Comparison of ENCODE assay signal across 8 cellular contexts in the genomic region with DNA sequence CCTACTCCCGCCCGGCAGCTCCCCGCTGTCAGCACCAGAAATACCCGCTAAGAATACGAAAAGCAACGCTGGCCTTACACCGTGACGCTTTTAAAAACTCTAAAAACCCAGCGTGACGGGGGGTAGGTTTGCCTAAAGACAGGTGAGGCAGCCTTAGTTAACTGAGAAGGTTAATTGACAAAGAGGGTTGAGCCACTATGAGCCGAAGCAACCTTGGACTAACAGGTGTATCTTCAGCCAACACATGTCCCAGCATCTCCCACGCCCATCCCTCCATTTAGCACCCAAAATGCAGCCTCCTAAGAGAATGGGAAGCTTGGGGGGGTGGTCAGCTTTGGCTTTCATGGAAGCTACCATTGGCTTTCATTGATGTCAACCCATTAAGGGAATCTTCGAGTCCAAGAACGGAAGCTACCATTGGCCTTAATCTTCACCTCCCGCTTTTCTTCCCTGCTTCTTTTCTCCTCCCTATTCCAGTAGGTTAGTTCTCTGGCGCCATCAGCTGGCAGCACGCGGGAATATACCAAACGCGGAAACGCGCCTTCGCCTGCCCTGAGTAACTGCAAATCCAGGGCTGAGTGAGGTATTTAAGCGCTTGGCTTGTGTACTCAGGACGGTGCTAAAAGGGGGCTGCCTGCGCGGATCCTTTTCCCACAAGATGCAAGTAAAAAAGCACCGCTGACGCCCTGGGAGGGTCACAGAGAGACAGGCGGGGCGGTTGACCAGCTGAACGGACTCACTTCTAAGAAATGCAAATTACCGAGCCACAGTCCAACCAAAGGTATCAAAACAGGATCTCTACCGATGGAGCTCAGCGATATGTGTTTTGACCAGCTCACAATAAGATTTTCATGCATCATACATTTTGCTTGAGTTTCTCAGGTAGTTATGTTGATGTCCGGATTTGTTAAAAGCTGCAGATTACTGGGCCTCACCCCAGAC. TPM values are rescaled to one million over a fixed set of nuclear protein-coding genes. Genes with fewer than 3 reads are reported as not detected.
A peak's percentile ranks its signal among the peaks of the same experiment; 100 is the strongest.
DNase-seq lines count a peak whose midpoint lies in the region; ATAC-seq and TF ChIP-seq lines count a peak whose summit lies in the region.

No MANE protein-coding gene starts in this region.

- H3K27ac ChIP-seq in A673 (ENCODE audit: low read depth, low read length, poor library complexity, severe bottlenecking) (no peak overlapping the region), SK-N-MC (no peak overlapping the region), esophagus squamous epithelium (no peak overlapping the region)

- TF ChIP-seq CTCF in A673 (conservative IDR thresholded peaks at IDR 0.05; ENCODE audit: low read depth, low read length) (peak; percentile 79), GM12864 (IDR thresholded peaks at IDR 0.05; ENCODE audit: low read depth, low read length, missing control alignments) (peak; percentile 68), esophagus squamous epithelium (IDR thresholded peaks at IDR 0.05) (peak in 5 of 6 experiments; percentile 20 to 78 (median 58))

- ATAC-seq in HG03565 (IDR thresholded peaks at IDR 0.05; ENCODE audit: unreplicated experiment) (peak; percentile 54), HG03135 (IDR thresholded peaks at IDR 0.05; ENCODE audit: unreplicated experiment) (no peak)

- peaks cover 22% of the 10 kb centered on the region for H3K27me3 ChIP-seq in A673 (replicated peaks; ENCODE audit: insufficient read depth, low read depth, low read length, poor library complexity)
- H3K27me3 ChIP-seq in esophagus squamous epithelium = peaks cover 0 to 46% (median 0%) of the 10 kb centered on the region in 4 donors

- DNase-seq in A673 (ENCODE audit: low spot score) (peak; percentile 84), GM12864 (ENCODE audit: low read depth) (peak; percentile 13), SK-N-MC (ENCODE audit: low read depth, low spot score) (peak; percentile 58), esophagus squamous epithelium (lab: John Stamatoyannopoulos, UW) (no peak), mucosa of gallbladder (ENCODE audit: low spot score) (peak; percentile 77), cerebellar nuclear complex (lab: John Stamatoyannopoulos, UW) (no peak)

- CTCF ChIA-PET in A673 (lab: Charles Lee) = interaction anchor here (0.6 to 1.6 kb wide), 4 partner anchors 246 to 333 kb away, joined by 3 to 5 read pairs (median 4); no protein-coding TSS in a partner anchor

- H3K4me1 ChIP-seq in A673 (ENCODE audit: insufficient read depth, low read length, poor library complexity, severe bottlenecking) (no peaks in the 10 kb centered on the region), esophagus squamous epithelium (peaks cover 0 to 9% (median 7%) of the 10 kb centered on the region in 3 donors)

- no TSS peak for BruUV-seq in A673 (replicated peaks; lab: Mats Ljungman, UMichigan)

- intact Hi-C loops in A673 (cut with micrococcal nuclease; ENCODE audit: unreplicated experiment) = loop anchor here (5.0 to 10.0 kb wide), 2 partner anchors 248 to 326 kb away; a partner anchor contains a TSS
- intact Hi-C loops in esophagus squamous epithelium (cut with DNase I) = no loop called here

- no peak overlapping the region for H3K4me3 ChIP-seq in A673 (ENCODE audit: low read depth, low read length, poor library complexity, severe bottlenecking)
- no peak overlapping the region for H3K4me3 ChIP-seq in GM12864 (ENCODE audit: low read depth, low read length)
- H3K4me3 ChIP-seq in SK-N-MC = no peak overlapping the region
- H3K4me3 ChIP-seq in esophagus squamous epithelium = no peak overlapping the region

- POLR2A ChIA-PET in A673 (lab: Charles Lee; ENCODE audit: low non-redundant PET) = no interaction called here

- no peak overlapping the region for H3K9ac ChIP-seq in SK-N-MC (ENCODE audit: insufficient read length)

- no peak for TF ChIP-seq POLR2A in esophagus squamous epithelium (IDR thresholded peaks at IDR 0.05)

- H3K9me3 ChIP-seq in A673 (ENCODE audit: low read depth, low read length, poor library complexity, severe bottlenecking) = no peaks in the 10 kb centered on the region
- no peaks in the 10 kb centered on the region for H3K9me3 ChIP-seq in SK-N-MC (ENCODE audit: low read depth, low read length)
- no peaks in the 10 kb centered on the region for H3K9me3 ChIP-seq in esophagus squamous epithelium

- H3K36me3 ChIP-seq in A673 (ENCODE audit: insufficient read depth, low read length, poor library complexity, severe bottlenecking) (no peaks in the 10 kb centered on the region), SK-N-MC (ENCODE audit: insufficient read depth, low read length) (no peaks in the 10 kb centered on the region), esophagus squamous epithelium (no peaks in the 10 kb centered on the region)

- WGBS in esophagus squamous epithelium, 2 donors = 28 to 38% methylated on average over 31 to 33 of the region's 36 CpGs

RNA-seq across cellular contexts. Expression of a gene that starts 38.5 kb away (rescaled TPM):
- 0.17 TPM in 1 of 2 replicates, not detected in the other for total RNA-seq in A673 (2021)
- not detected for total RNA-seq in esophagus squamous epithelium
- 3.6 TPM for total RNA-seq in mucosa of gallbladder

RNA-seq across cellular contexts. Expression of a gene that starts 56.2 kb away (rescaled TPM):
- 0.74 and 1.7 TPM in 2 replicates for total RNA-seq in A673 (2021)
- 1 to 10 TPM in 1 of 4 donors, under 1 TPM in 1, not detected in 2; 0.38 to 2.9 TPM for total RNA-seq in esophagus squamous epithelium
- 19.0 TPM for total RNA-seq in mucosa of gallbladder

Comparison
In these comparisons a context has a peak if more than half of its experiments do, and no peak if none do; other contexts are left out.
1. DNase-seq: peak in A673 (single experiment), GM12864 (single experiment), SK-N-MC (single experiment) and mucosa of gallbladder (single experiment); none in esophagus squamous epithelium (single experiment) and cerebellar nuclear complex (0 of 2).
2. Peak in every context shown above with its lines, with median percentiles within 50 percentile points of each other: CTCF ChIP-seq.